ENCODE assay signal across 13 cellular contexts in genomic region chrX:49276671-49277519, GRCh38. TPM values are rescaled to one million over a fixed set of nuclear protein-coding genes. Genes with fewer than 3 reads are reported as not detected.
DNase-seq lines count a peak whose midpoint lies in the region; ATAC-seq and TF ChIP-seq lines count a peak whose summit lies in the region.
"Had no signal": no experiment of that assay in that cellular context is flagged by ENCODE, and none has a peak within 500 bp of the region (broad histone marks: within the 10 kb centered on the region; RNA-seq: fewer than 3 reads in every experiment).

No MANE protein-coding gene starts in this region.

- intact Hi-C loops in CD4-positive, alpha-beta memory T cell (cut with micrococcal nuclease): no loop called here
- intact Hi-C loops in naive thymus-derived CD4-positive, alpha-beta T cell (cut with micrococcal nuclease): loop anchor here in 1 of 2 donors (5.0 kb wide), 1 partner anchor 475 kb away; no protein-coding TSS in a partner anchor

- H3K27me3 Mint-ChIP-seq in CD4-positive, alpha-beta memory T cell: no peaks in the 10 kb centered on the region
- no peaks in the 10 kb centered on the region for H3K27me3 Mint-ChIP-seq in naive thymus-derived CD4-positive, alpha-beta T cell

- peak overlapping the region; percentile 25 to 76 (median 66) for H3K4me3 Mint-ChIP-seq in CD4-positive, alpha-beta memory T cell
- peak overlapping the region; percentile 32 to 91 (median 76) for H3K4me3 Mint-ChIP-seq in naive thymus-derived CD4-positive, alpha-beta T cell
- H3K4me3 Mint-ChIP-seq: nephron had no signal

- H3K9me3 Mint-ChIP-seq in CD4-positive, alpha-beta memory T cell: no peaks in the 10 kb centered on the region
- no peaks in the 10 kb centered on the region for H3K9me3 Mint-ChIP-seq in naive thymus-derived CD4-positive, alpha-beta T cell

- POLR2A ChIA-PET in CD4-positive, alpha-beta memory T cell (lab: Charles Lee; ENCODE audit: partially characterized antibody): interaction anchor here (1.1 to 3.4 kb wide), 6 partner anchors 8 to 86 kb away, joined by 3 to 14 read pairs (median 4); no protein-coding TSS in a partner anchor
- POLR2A ChIA-PET in naive thymus-derived CD4-positive, alpha-beta T cell (lab: Charles Lee): interaction anchor here (1.9 to 2.4 kb wide), 2 partner anchors 14 to 33 kb away, joined by 4 to 11 read pairs; no protein-coding TSS in a partner anchor

- H3K4me3 ChIP-seq in CD4-positive, alpha-beta memory T cell (ENCODE audit: low read length in 2 of 2): no peak overlapping the region
- no peak overlapping the region for H3K4me3 ChIP-seq in naive thymus-derived CD4-positive, alpha-beta T cell (ENCODE audit: low read length)

- no peaks in the 10 kb centered on the region for H3K27me3 ChIP-seq in CD4-positive, alpha-beta memory T cell (ENCODE audit: insufficient read depth, low read length)
- H3K27me3 ChIP-seq in naive thymus-derived CD4-positive, alpha-beta T cell (ENCODE audit: control insufficient read depth in 2 of 2, insufficient read depth in 2 of 2, low read length in 2 of 2): no peaks in the 10 kb centered on the region

- H3K36me3 ChIP-seq in CD4-positive, alpha-beta memory T cell (ENCODE audit: insufficient read depth, low read length): no peaks in the 10 kb centered on the region
- H3K36me3 ChIP-seq in naive thymus-derived CD4-positive, alpha-beta T cell (ENCODE audit: control insufficient read depth in 2 of 3, insufficient read depth in 3 of 3, low read length in 3 of 3): no peaks in the 10 kb centered on the region

- peaks cover 4 to 8% of the 10 kb centered on the region in 2 donors for H3K36me3 Mint-ChIP-seq in CD4-positive, alpha-beta memory T cell
- peaks cover 0 to 50% (median 5%) of the 10 kb centered on the region in 5 donors for H3K36me3 Mint-ChIP-seq in naive thymus-derived CD4-positive, alpha-beta T cell

- CTCF ChIA-PET in CD4-positive, alpha-beta memory T cell (lab: Charles Lee; ENCODE audit: partially characterized antibody): interaction anchor here (2.6 kb wide), 2 partner anchors 11 to 14 kb away, joined by 6 to 9 read pairs; no protein-coding TSS in a partner anchor
- CTCF ChIA-PET in naive thymus-derived CD4-positive, alpha-beta T cell (lab: Charles Lee): no interaction called here

- H3K4me1 Mint-ChIP-seq in CD4-positive, alpha-beta memory T cell: peaks cover 53 to 91% (median 74%) of the 10 kb centered on the region in 4 donors
- H3K4me1 Mint-ChIP-seq in naive thymus-derived CD4-positive, alpha-beta T cell: peaks cover 39 to 87% (median 78%) of the 10 kb centered on the region in 7 donors

- peak overlapping the region; percentile 77 to 95 (median 89) for H3K27ac Mint-ChIP-seq in CD4-positive, alpha-beta memory T cell
- H3K27ac Mint-ChIP-seq in naive thymus-derived CD4-positive, alpha-beta T cell: peak overlapping the region; percentile 76 to 94 (median 88)
- H3K27ac Mint-ChIP-seq: nephron had no signal

- no peak for ATAC-seq in naive thymus-derived CD4-positive, alpha-beta T cell
- no peak for ATAC-seq in GM18498 (IDR thresholded peaks at IDR 0.05; ENCODE audit: unreplicated experiment)

- H3K27ac ChIP-seq in CD4-positive, alpha-beta memory T cell (ENCODE audit: low read depth, low read length): peak overlapping the region; percentile 17
- peak overlapping the region; percentile 50 for H3K27ac ChIP-seq in naive thymus-derived CD4-positive, alpha-beta T cell (ENCODE audit: low read depth, low read length)

- no peaks in the 10 kb centered on the region for H3K9me3 ChIP-seq in CD4-positive, alpha-beta memory T cell (ENCODE audit: control insufficient read depth in 1 of 2, low read length in 2 of 2)
- H3K9me3 ChIP-seq in naive thymus-derived CD4-positive, alpha-beta T cell (ENCODE audit: control insufficient read depth in 2 of 3, low read length in 3 of 3): no peaks in the 10 kb centered on the region

- H3K4me1 ChIP-seq in CD4-positive, alpha-beta memory T cell (ENCODE audit: insufficient read depth, low read length): peaks cover 92% of the 10 kb centered on the region
- peaks cover 61 to 77% of the 10 kb centered on the region in 2 donors for H3K4me1 ChIP-seq in naive thymus-derived CD4-positive, alpha-beta T cell (ENCODE audit: control insufficient read depth in 2 of 2, insufficient read depth in 2 of 2, low read length in 2 of 2)

- DNase-seq in CD4-positive, alpha-beta memory T cell: no peak
- DNase-seq in amniotic epithelial cell (ENCODE audit: low read depth) (peak; percentile 7), GM19238 (ENCODE audit: insufficient read length, low spot score) (no peak), NCI-H748 treated with DMSO at 0.1 percent for 48 hours (lab: John Stamatoyannopoulos, UW) (no peak), SHP77 (lab: John Stamatoyannopoulos, UW) (no peak)
- no peak for DNase-seq in naive thymus-derived CD4-positive, alpha-beta T cell
- DNase-seq: kidney glomerular epithelial cell, NCI-H1436 treated with DMSO at 0.1 percent for 48 hours had no signal

TF ChIP-seq in PFSK-1, 5 proteins besides CTCF, POLR2A, EP300 and RAD21:
- TF ChIP-seq TAF1 (IDR thresholded peaks at IDR 0.05; ENCODE audit: borderline replicate concordance, insufficient read depth, low read length) (no peak), REST (IDR thresholded peaks at IDR 0.05; ENCODE audit: insufficient read depth in 1 of 2, low read depth in 2 of 2, low read length in 2 of 2) (no peak), POLR2AphosphoS5 (IDR thresholded peaks at IDR 0.05; ENCODE audit: low read depth, low read length) (0 out of 2 replicates have a peak, but pooled peaks have one; percentile 36), SIN3A (IDR thresholded peaks at IDR 0.05; ENCODE audit: borderline replicate concordance, insufficient read depth, low read length) (no peak), FOXP2 (optimal IDR thresholded peaks at IDR 0.05; ENCODE audit: borderline replicate concordance, extremely low read depth, extremely low read length, insufficient read depth) (no peak)

RNA-seq across cellular contexts. Expression of gene PPP1R3F, which starts 7.3 kb away (rescaled TPM):
- total RNA-seq in CD4-positive, alpha-beta memory T cell: 10 to 100 TPM; 17.4 to 17.7 TPM
- 10 to 100 TPM in 1 of 2 donors, 1 to 10 TPM in 1; 4.8 to 10.7 TPM for polyA plus RNA-seq in CD4-positive, alpha-beta memory T cell
- polyA plus RNA-seq in PFSK-1 (2012; ENCODE audit: insufficient read length, low read depth): 6.8 TPM
- total RNA-seq in naive thymus-derived CD4-positive, alpha-beta T cell: 10 to 100 TPM in 3 of 5 experiments, 1 to 10 TPM in 2; 8.9 to 16.3 (median 12.3) TPM
- polyA plus RNA-seq in naive thymus-derived CD4-positive, alpha-beta T cell: 1 to 10 TPM; 9.1 to 9.5 TPM

RNA-seq across cellular contexts. Expression of gene FOXP3, which starts 12.4 kb away (rescaled TPM):
- total RNA-seq in CD4-positive, alpha-beta memory T cell: 1 to 10 TPM; 3.5 to 4.3 TPM
- 1 to 10 TPM in 1 of 2 donors, under 1 TPM in 1; 1.00 to 2.2 TPM for polyA plus RNA-seq in CD4-positive, alpha-beta memory T cell
- polyA plus RNA-seq in PFSK-1 (2012; ENCODE audit: insufficient read length, low read depth): 0.40 TPM
- total RNA-seq in naive thymus-derived CD4-positive, alpha-beta T cell: 10 to 100 TPM in 1 of 5 experiments, 1 to 10 TPM in 2, under 1 TPM in 2; 0.50 to 25.3 (median 1.7) TPM
- polyA plus RNA-seq in naive thymus-derived CD4-positive, alpha-beta T cell: under 1 TPM; 0.35 to 0.41 TPM
- total RNA-seq: H4 had no signal

RNA-seq across cellular contexts. Expression of gene GAGE10, which starts 26.6 kb away (rescaled TPM):
- not detected for total RNA-seq in CD4-positive, alpha-beta memory T cell
- polyA plus RNA-seq in CD4-positive, alpha-beta memory T cell: not detected
- not detected for polyA plus RNA-seq in PFSK-1 (2012; ENCODE audit: insufficient read length, low read depth)
- not detected for total RNA-seq in naive thymus-derived CD4-positive, alpha-beta T cell
- not detected for polyA plus RNA-seq in naive thymus-derived CD4-positive, alpha-beta T cell
- total RNA-seq: activated CD8-positive, alpha-beta memory T cell treated with anti-CD3 and anti-CD28 coated beads for 36 hours; H4 had no signal

RNA-seq across cellular contexts. Expression of gene CCDC22, which starts 41.6 kb away (rescaled TPM):
- 10 to 100 TPM; 27.1 to 27.7 TPM for total RNA-seq in CD4-positive, alpha-beta memory T cell
- 10 to 100 TPM; 22.6 to 33.1 TPM for polyA plus RNA-seq in CD4-positive, alpha-beta memory T cell
- polyA plus RNA-seq in PFSK-1 (2012; ENCODE audit: insufficient read length, low read depth): 37.3 TPM
- 10 to 100 TPM; 19.0 to 34.0 (median 27.6) TPM for total RNA-seq in naive thymus-derived CD4-positive, alpha-beta T cell
- 10 to 100 TPM; 25.3 to 34.9 TPM for polyA plus RNA-seq in naive thymus-derived CD4-positive, alpha-beta T cell

RNA-seq across cellular contexts. Expression of gene CACNA1F, which starts 43.8 kb away (rescaled TPM):
- total RNA-seq in CD4-positive, alpha-beta memory T cell: 1 to 10 TPM; 1.2 to 1.3 TPM
- polyA plus RNA-seq in CD4-positive, alpha-beta memory T cell: under 1 TPM in 1 of 2 donors, not detected in 1; 0.03 TPM
- polyA plus RNA-seq in PFSK-1 (2012; ENCODE audit: insufficient read length, low read depth): not detected
- total RNA-seq in naive thymus-derived CD4-positive, alpha-beta T cell: 1 to 10 TPM in 4 of 5 experiments, under 1 TPM in 1; 0.58 to 2.2 (median 1.3) TPM
- under 1 TPM in 1 of 2 donors, not detected in 1; 0.12 TPM for polyA plus RNA-seq in naive thymus-derived CD4-positive, alpha-beta T cell
- total RNA-seq: H4 had no signal
